ENCODE assay signal across 13 cellular contexts in the genomic region with DNA sequence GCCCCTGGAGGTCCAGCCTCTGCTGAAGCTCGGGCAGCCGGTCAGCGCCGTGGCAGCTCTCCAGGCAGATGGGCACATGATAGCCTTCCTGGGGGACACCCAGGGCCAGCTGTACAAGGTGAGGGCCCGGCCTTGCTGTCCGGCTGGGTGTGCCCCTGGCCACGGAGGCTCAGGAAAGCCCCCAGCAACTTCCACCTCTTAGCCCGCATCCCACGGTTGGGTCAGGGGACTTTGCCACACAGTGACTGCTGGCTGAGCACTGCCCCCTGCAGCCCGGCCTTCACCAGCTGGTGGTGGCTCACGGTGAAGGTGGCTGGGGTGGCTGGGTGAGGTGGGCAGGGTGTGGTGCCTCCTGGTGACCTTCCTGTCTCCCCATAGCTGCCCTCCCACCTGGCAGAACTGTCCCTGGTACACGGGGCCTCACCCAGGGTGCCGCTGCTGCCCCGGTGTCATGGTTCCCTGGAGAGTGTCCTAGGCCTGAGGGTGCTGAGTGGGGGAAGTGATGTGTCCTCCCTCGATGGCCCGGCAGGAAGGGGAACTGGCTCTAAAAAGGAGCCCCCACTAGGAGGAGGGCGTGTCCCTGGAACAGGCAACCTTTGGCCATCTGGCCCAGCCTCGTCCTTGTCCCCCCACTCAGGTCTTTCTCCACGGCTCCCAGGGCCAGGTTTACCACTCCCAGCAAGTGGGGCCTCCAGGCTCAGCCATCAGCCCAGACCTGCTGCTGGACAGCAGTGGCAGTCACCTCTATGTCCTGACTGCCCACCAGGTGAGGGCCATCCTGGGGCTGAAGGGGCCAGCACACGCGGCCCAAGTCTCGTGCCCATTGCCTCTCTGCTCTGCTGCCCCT. TPM values are rescaled to one million over a fixed set of nuclear protein-coding genes. Genes with fewer than 3 reads are reported as not detected.
DNase-seq lines count a peak whose midpoint lies in the region; ATAC-seq and TF ChIP-seq lines count a peak whose summit lies in the region.
"Had no signal": no experiment of that assay in that cellular context is flagged by ENCODE, and none has a peak within 500 bp of the region (broad histone marks: within the 10 kb centered on the region; RNA-seq: fewer than 3 reads in every experiment).

No MANE protein-coding gene starts in this region.

- 58% methylated on average over 12 of the region's 22 CpGs for WGBS in SK-N-SH (ENCODE audit: low lambda C conversion rate)
- WGBS in trophoblast cell (ENCODE audit: extremely low coverage, insufficient coverage, insufficient read length): no CpG with 5 or more reads among the region's 22 CpGs

- H3K18ac ChIP-seq in trophoblast cell (ENCODE audit: low read length): no peak overlapping the region

- H3K4me3 ChIP-seq in SK-N-SH (ENCODE audit: low read depth in 2 of 2, low read length in 1 of 2) (no peak overlapping the region), choroid plexus epithelial cell (ENCODE audit: low read depth, low read length) (no peak overlapping the region), trophoblast cell (ENCODE audit: low read depth, low read length) (no peak overlapping the region)
- H3K4me3 ChIP-seq: stomach had no signal

- no peak overlapping the region for H4K12ac ChIP-seq in trophoblast cell (ENCODE audit: low read depth, low read length)

- TF ChIP-seq EP300 in SK-N-SH (IDR thresholded peaks at IDR 0.05; ENCODE audit: borderline replicate concordance in 1 of 2, low read depth in 1 of 2, low read length in 1 of 2): no peak

- H2BK120ac ChIP-seq in trophoblast cell (ENCODE audit: insufficient read depth, low read length, poor library complexity): no peak overlapping the region

- intact Hi-C loops in posterior vena cava (cut with DNase I): no loop called here

- no peaks in the 10 kb centered on the region for H3K27me3 ChIP-seq in SK-N-SH (ENCODE audit: insufficient read depth)
- H3K27me3 ChIP-seq in trophoblast cell (ENCODE audit: insufficient read depth, low read length): no peaks in the 10 kb centered on the region

- H3K9ac ChIP-seq in SK-N-SH (no peak overlapping the region), trophoblast cell (ENCODE audit: low read length) (no peak overlapping the region)

- H3K23ac ChIP-seq in trophoblast cell (ENCODE audit: low read length): no peak overlapping the region

- H3K36me3 ChIP-seq in SK-N-SH (replicated peaks in 1 of 2; ENCODE audit: control insufficient read depth in 1 of 2, insufficient read depth in 2 of 2, low read length in 1 of 2) (peaks cover 0 to 4% of the 10 kb centered on the region in 2 experiments), trophoblast cell (ENCODE audit: control insufficient read depth in 1 of 2, insufficient read depth in 2 of 2, low read length in 2 of 2) (no peaks in the 10 kb centered on the region)

- H2BK5ac ChIP-seq in trophoblast cell (ENCODE audit: low read depth, low read length, poor library complexity): no peak overlapping the region

- H2BK12ac ChIP-seq in trophoblast cell (ENCODE audit: low read length): no peak overlapping the region

- H3K27ac ChIP-seq in SK-N-SH (ENCODE audit: low read depth in 2 of 2, low read length in 1 of 2) (no peak overlapping the region), trophoblast cell (ENCODE audit: low read depth, low read length) (no peak overlapping the region)
- H3K27ac ChIP-seq: stomach had no signal

- POLR2A ChIA-PET in SK-N-SH (lab: Yijun Ruan, JAX): no interaction called here

- no peak overlapping the region for H2AFZ ChIP-seq in SK-N-SH (ENCODE audit: low read depth)
- H2AFZ ChIP-seq in trophoblast cell (ENCODE audit: insufficient read depth, low read length, poor library complexity): no peak overlapping the region

- no peaks in the 10 kb centered on the region for H3K79me1 ChIP-seq in trophoblast cell (ENCODE audit: low read length)

- peaks cover 8% of the 10 kb centered on the region; the same call in 1 of the 2 replicates for H4K20me1 ChIP-seq in SK-N-SH (ENCODE audit: insufficient read depth)

- DNase-seq in SK-N-SH (peak; percentile 44), GM19240 (ENCODE audit: insufficient read length, low spot score) (peak; percentile 3), choroid plexus epithelial cell (ENCODE audit: low read depth) (no peak), posterior vena cava (ENCODE audit: low spot score) (peak; percentile 78), AG20443 (ENCODE audit: low spot score) (no peak), trophoblast cell (no peak)
- DNase-seq: activated CD4-positive, alpha-beta T cell treated with anti-CD3 and anti-CD28 coated beads, Interleukin-2, amount 10 ng/mL, durations not matched to agents 7 days and 5 days; activated gamma-delta T cell treated with Interleukin-2 at 50 U/mL for 16 hours; left cardiac atrium; naive B cell; stomach had no signal

- H3K9me2 ChIP-seq in SK-N-SH: no peaks in the 10 kb centered on the region

- TF ChIP-seq RAD21 in SK-N-SH (IDR thresholded peaks at IDR 0.05; ENCODE audit: low read length): no peak

- H3K4me2 ChIP-seq in SK-N-SH (no peak overlapping the region), trophoblast cell (ENCODE audit: low read length) (no peak overlapping the region)

- no peaks in the 10 kb centered on the region for H3F3A ChIP-seq in SK-N-SH (replicated peaks; ENCODE audit: insufficient read depth)

- CTCF ChIA-PET in SK-N-SH (lab: Yijun Ruan, JAX): interaction anchor here (0.7 to 10.2 kb wide), 3 partner anchors 10 to 180 kb away, joined by 4 to 134 read pairs (median 8); partner anchors contain the start of gene RENBP

- no peak overlapping the region for H3K14ac ChIP-seq in trophoblast cell (ENCODE audit: low read length)

- H2AK5ac ChIP-seq in trophoblast cell (ENCODE audit: low read length): no peak overlapping the region

- ATAC-seq in SK-N-SH treated with all-trans-retinoic acid at 6 μM for 48 hours: no peak
- no peak for ATAC-seq in HG02938 (IDR thresholded peaks at IDR 0.05; ENCODE audit: unreplicated experiment)
- ATAC-seq: left cardiac atrium had no signal

- H3K9me3 ChIP-seq in SK-N-SH: no peaks in the 10 kb centered on the region
- H3K9me3 ChIP-seq in trophoblast cell (ENCODE audit: insufficient read depth, low read depth, low read length): no peaks in the 10 kb centered on the region
- H3K9me3 ChIP-seq: stomach had no signal

- TF ChIP-seq CTCF in SK-N-SH (IDR thresholded peaks at IDR 0.05) (peak; percentile 20; the same call in 1 of the 2 replicates), choroid plexus epithelial cell (conservative IDR thresholded peaks at IDR 0.05; ENCODE audit: low read depth, low read length) (peak; percentile 19)

- H4K8ac ChIP-seq in trophoblast cell (ENCODE audit: low read depth, low read length): no peak overlapping the region

- H3K4me1 ChIP-seq in SK-N-SH (ENCODE audit: control insufficient read depth in 1 of 2, insufficient read depth in 2 of 2, low read depth in 1 of 2, low read length in 1 of 2) (peaks cover 2 to 27% of the 10 kb centered on the region in 2 experiments; a peak in 1 of 4 replicates), trophoblast cell (ENCODE audit: control insufficient read depth in 1 of 2, insufficient read depth in 2 of 2, low read length in 2 of 2) (no peaks in the 10 kb centered on the region)

- H3K79me2 ChIP-seq in SK-N-SH (ENCODE audit: insufficient read depth): peaks cover 6% of the 10 kb centered on the region; the same call in 1 of the 2 replicates
- H3K79me2 ChIP-seq in trophoblast cell (ENCODE audit: control insufficient read depth, insufficient read depth, low read length, poor library complexity): no peaks in the 10 kb centered on the region

- H4K91ac ChIP-seq in trophoblast cell (ENCODE audit: low read depth, low read length): no peak overlapping the region

- H3K4ac ChIP-seq in trophoblast cell (ENCODE audit: low read depth, low read length): no peak overlapping the region

TF ChIP-seq in SK-N-SH, 30 proteins besides CTCF, POLR2A, EP300 and RAD21 (continues in another document):
- no peak for TF ChIP-seq TEAD4 (IDR thresholded peaks at IDR 0.05; ENCODE audit: borderline replicate concordance, insufficient read depth)
- no peak for TF ChIP-seq SMC3 (IDR thresholded peaks at IDR 0.05; ENCODE audit: low read depth, low read length)
- TF ChIP-seq CHD2 (IDR thresholded peaks at IDR 0.05; ENCODE audit: low read length, partially characterized antibody): no peak
- no peak for TF ChIP-seq TAF1 (IDR thresholded peaks at IDR 0.05; ENCODE audit: borderline replicate concordance, low read depth, low read length)

TF ChIP-seq in SK-N-SH treated with all-trans-retinoic acid at 6 μM for 48 hours, 23 proteins besides CTCF, POLR2A, EP300 and RAD21 (continues in another document):
- TF ChIP-seq ZNF8 (CRISPR knock-in tag; IDR thresholded peaks at IDR 0.05): no peak
- no peak for TF ChIP-seq TCF4 (CRISPR knock-in tag; IDR thresholded peaks at IDR 0.05; ENCODE audit: borderline replicate concordance)
- TF ChIP-seq ZNF70 (CRISPR knock-in tag; IDR thresholded peaks at IDR 0.05): no peak
- no peak for TF ChIP-seq BACH2 (CRISPR knock-in tag; IDR thresholded peaks at IDR 0.05; ENCODE audit: borderline replicate concordance)
- TF ChIP-seq RARB (CRISPR knock-in tag; IDR thresholded peaks at IDR 0.05): no peak
- TF ChIP-seq TOX (CRISPR knock-in tag; IDR thresholded peaks at IDR 0.05; ENCODE audit: borderline replicate concordance): no peak

RNA-seq across cellular contexts. Expression of gene PLXNB3, which starts 4.5 kb away (rescaled TPM):
- 13.8 and 15.5 TPM in 2 replicates for polyA plus RNA-seq in SK-N-SH (2012; rRNA removed)
- 4.8 and 6.1 TPM in 2 replicates for polyA plus RNA-seq in SK-N-SH (2012; cell fraction: cytosol; rRNA removed)
- polyA plus RNA-seq in SK-N-SH (2012; cell fraction: nucleus; rRNA removed): 102 and 172 TPM in 2 replicates
- total RNA-seq in posterior vena cava: 10 to 100 TPM; 16.8 to 19.1 TPM
- 0.23 and 0.33 TPM in 2 replicates for polyA plus RNA-seq in trophoblast cell (2013)

RNA-seq across cellular contexts. Expression of gene SRPK3, which starts 12.3 kb away (rescaled TPM):
- 0.50 and 0.74 TPM in 2 replicates for polyA plus RNA-seq in SK-N-SH (2012; rRNA removed)
- polyA plus RNA-seq in SK-N-SH (2012; cell fraction: cytosol; rRNA removed): 0.08 and 0.19 TPM in 2 replicates
- 0.80 and 1.5 TPM in 2 replicates for polyA plus RNA-seq in SK-N-SH (2012; cell fraction: nucleus; rRNA removed)
- 1 to 10 TPM; 5.4 to 9.8 TPM for total RNA-seq in posterior vena cava
- not detected in 2 replicates for polyA plus RNA-seq in trophoblast cell (2013)
- total RNA-seq: activated CD4-positive, alpha-beta T cell treated with anti-CD3 and anti-CD28 coated beads, Interleukin-2, amount 10 ng/mL, durations not matched to agents 7 days and 5 days had no signal

RNA-seq across cellular contexts. Expression of gene IDH3G, which starts 25.6 kb away (rescaled TPM):
- 78.0 and 107 TPM in 2 replicates for polyA plus RNA-seq in SK-N-SH (2012; rRNA removed)
- 38.1 and 53.3 TPM in 2 replicates for polyA plus RNA-seq in SK-N-SH (2012; cell fraction: cytosol; rRNA removed)
- 212 and 213 TPM in 2 replicates for polyA plus RNA-seq in SK-N-SH (2012; cell fraction: nucleus; rRNA removed)
- total RNA-seq in posterior vena cava: 10 to 100 TPM; 43.9 to 44.1 TPM
- 51.1 and 53.7 TPM in 2 replicates for polyA plus RNA-seq in trophoblast cell (2013)

RNA-seq across cellular contexts. Expression of gene SSR4, which starts 25.9 kb away (rescaled TPM):
- polyA plus RNA-seq in SK-N-SH (2012; rRNA removed): 326 and 367 TPM in 2 replicates
- polyA plus RNA-seq in SK-N-SH (2012; cell fraction: cytosol; rRNA removed): 195 and 259 TPM in 2 replicates
- polyA plus RNA-seq in SK-N-SH (2012; cell fraction: nucleus; rRNA removed): 162 and 171 TPM in 2 replicates
- total RNA-seq in posterior vena cava: 100 to 1,000 TPM; 164 to 225 TPM
- polyA plus RNA-seq in trophoblast cell (2013): 386 and 412 TPM in 2 replicates

RNA-seq across cellular contexts. Expression of gene ABCD1, which starts 43.9 kb away (rescaled TPM):
- polyA plus RNA-seq in SK-N-SH (2012; rRNA removed): 7.2 and 7.9 TPM in 2 replicates
- 2.8 and 5.4 TPM in 2 replicates for polyA plus RNA-seq in SK-N-SH (2012; cell fraction: cytosol; rRNA removed)
- polyA plus RNA-seq in SK-N-SH (2012; cell fraction: nucleus; rRNA removed): 17.4 and 18.9 TPM in 2 replicates
- total RNA-seq in posterior vena cava: 10 to 100 TPM; 14.7 to 22.6 TPM
- polyA plus RNA-seq in trophoblast cell (2013): 21.5 and 22.9 TPM in 2 replicates

Comparison
In these comparisons a context has a peak if more than half of its experiments do, and no peak if none do; other contexts are left out.
1. DNase-seq: peak in SK-N-SH (single experiment), GM19240 (single experiment) and posterior vena cava (single experiment); none in choroid plexus epithelial cell (single experiment), AG20443 (single experiment) and trophoblast cell (0 of 2).